Comparison of ENCODE assay signal across 15 cellular contexts in the genomic region with DNA sequence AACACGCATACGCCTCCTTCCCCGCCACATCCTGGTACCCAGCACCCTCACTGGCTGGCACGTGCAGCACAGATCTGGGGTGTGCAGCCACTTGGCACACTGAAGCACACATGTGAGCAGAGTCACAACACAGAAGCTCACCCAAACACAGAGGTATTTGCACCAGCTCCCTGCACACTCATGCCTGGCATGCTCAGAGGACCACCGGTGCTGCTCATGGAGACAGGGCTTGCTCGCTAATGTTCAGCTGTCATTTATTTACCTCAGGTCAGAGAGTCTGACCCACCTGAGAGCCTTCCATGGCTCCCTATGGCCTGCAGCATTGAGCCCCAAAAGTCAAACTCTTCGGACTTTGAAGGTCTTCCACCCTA.
"Had no signal": no experiment of that assay in that cellular context is flagged by ENCODE, and none has a peak within 500 bp of the region (broad histone marks: within the 10 kb centered on the region; RNA-seq: fewer than 3 reads in every experiment).

No MANE protein-coding gene starts in this region.

- H3K36me3 ChIP-seq: left lung, neural progenitor cell, prostate gland, spleen, upper lobe of right lung had no signal

- DNase-seq: activated CD4-positive, alpha-beta T cell treated with anti-CD3 and anti-CD28 coated beads for 1 hour; activated T-cell treated with anti-CD3 and anti-CD28 coated beads for 4 hours; effector CD8-positive, alpha-beta T cell had no signal

- H3K9me3 ChIP-seq: left lung, prostate gland, spleen, upper lobe of right lung had no signal

- H3K4me3 ChIP-seq: left lung, neural progenitor cell, prostate gland, spleen, upper lobe of right lung had no signal

- H3K9me3 Mint-ChIP-seq: activated naive CD4-positive, alpha-beta T cell treated with anti-CD3 and anti-CD28 coated beads, Interleukin-2, amount 50 U/mL, for 72 hours; brain; immature natural killer cell; mesothelial cell of epicardium; naive thymus-derived CD8-positive, alpha-beta T cell; neural progenitor cell had no signal

- H3K4me3 Mint-ChIP-seq: activated CD8-positive, alpha-beta memory T cell treated with anti-CD3 and anti-CD28 coated beads, Interleukin-2, amount 10 ng/mL, durations not matched to agents 7 days and 5 days; brain; immature natural killer cell; mesothelial cell of epicardium; naive thymus-derived CD8-positive, alpha-beta T cell; neural progenitor cell had no signal

- H3K27ac Mint-ChIP-seq: activated CD8-positive, alpha-beta memory T cell treated with anti-CD3 and anti-CD28 coated beads, Interleukin-2, amount 10 ng/mL, durations not matched to agents 7 days and 5 days; activated naive CD4-positive, alpha-beta T cell treated with anti-CD3 and anti-CD28 coated beads, Interleukin-2, amount 50 U/mL, for 72 hours; brain; immature natural killer cell; mesothelial cell of epicardium; naive thymus-derived CD8-positive, alpha-beta T cell; neural progenitor cell had no signal

- H3K4me1 Mint-ChIP-seq: brain had no signal

- H3K27ac ChIP-seq: foreskin keratinocyte, left lung, neural progenitor cell, prostate gland, spleen, upper lobe of right lung had no signal

- H3K36me3 Mint-ChIP-seq: activated CD8-positive, alpha-beta memory T cell treated with anti-CD3 and anti-CD28 coated beads, Interleukin-2, amount 10 ng/mL, durations not matched to agents 7 days and 5 days; activated naive CD4-positive, alpha-beta T cell treated with anti-CD3 and anti-CD28 coated beads, Interleukin-2, amount 50 U/mL, for 72 hours; brain; immature natural killer cell; mesothelial cell of epicardium; naive thymus-derived CD8-positive, alpha-beta T cell; neural progenitor cell had no signal

- H3K27me3 ChIP-seq: left lung, neural progenitor cell, upper lobe of right lung had no signal

- H3K4me1 ChIP-seq: foreskin keratinocyte, left lung, neural progenitor cell, prostate gland, upper lobe of right lung had no signal
